Comparison of ENCODE assay signal across 13 cellular contexts in genomic region chr11:65066805-65067291, GRCh38. TPM values are rescaled to one million over a fixed set of nuclear protein-coding genes. Genes with fewer than 3 reads are reported as not detected.
A peak's percentile ranks its signal among the peaks of the same experiment; 100 is the strongest.
DNase-seq lines count a peak whose midpoint lies in the region.
"Had no signal": no experiment of that assay in that cellular context is flagged by ENCODE, and none has a peak within 500 bp of the region (broad histone marks: within the 10 kb centered on the region; RNA-seq: fewer than 3 reads in every experiment).

No MANE protein-coding gene starts in this region.

- H2BK12ac ChIP-seq in neuronal stem cell (ENCODE audit: low read length), result no peak overlapping the region

- peak; percentile 37 for DNase-seq in NCI-H1417 treated with DMSO at 0.1 percent for 48 hours (lab: John Stamatoyannopoulos, UW)
- DNase-seq in NCI-H526 treated with DMSO at 0.1 percent for 48 hours (lab: John Stamatoyannopoulos, UW), result peak; percentile 6
- DNase-seq in neuronal stem cell (ENCODE audit: low spot score), result no peak
- no peak for DNase-seq in MV-4-11 (lab: John Stamatoyannopoulos, UW)
- DNase-seq in hippocampal formation (lab: John Stamatoyannopoulos, UW), result no peak
- DNase-seq: activated CD4-positive, alpha-beta T cell treated with anti-CD3 and anti-CD28 coated beads for 1 hour; activated naive CD8-positive, alpha-beta T cell treated with anti-CD3 and anti-CD28 coated beads, Interleukin-2, amount 50 U/mL, for 24 hours; activated T-cell treated with anti-CD3 and anti-CD28 coated beads, Interleukin-2, amount 50 U/mL, for 24 hours; CD4-positive, alpha-beta T cell; KBM-7; NCI-H1694 treated with DMSO at 0.1 percent for 48 hours; pancreas; PC-3 had no signal

- H3K36me3 ChIP-seq in neuronal stem cell (replicated peaks in 1 of 2; ENCODE audit: control insufficient read depth in 2 of 2, insufficient read depth in 2 of 2, low read length in 2 of 2), result no peaks in the 10 kb centered on the region
- H3K36me3 ChIP-seq: pancreas had no signal

- no peak overlapping the region for H4K8ac ChIP-seq in neuronal stem cell (ENCODE audit: low read depth, low read length)

- peak overlapping the region; percentile 6 for H2BK15ac ChIP-seq in neuronal stem cell (ENCODE audit: low read length)

- H3K27ac ChIP-seq in neuronal stem cell (replicated peaks; ENCODE audit: low read length), result no peak overlapping the region
- H3K27ac ChIP-seq: pancreas had no signal

- no peak overlapping the region for H3K4ac ChIP-seq in neuronal stem cell (ENCODE audit: low read length)

- H3K9ac ChIP-seq in neuronal stem cell (ENCODE audit: low read depth, low read length, poor library complexity), result peak overlapping the region; percentile 80

- no peaks in the 10 kb centered on the region for H3K79me1 ChIP-seq in neuronal stem cell (ENCODE audit: low read depth, low read length)

- no CpG with 5 or more reads among the region's 4 CpGs for WGBS in neuronal stem cell (ENCODE audit: extremely low coverage in 2 of 2, insufficient read length in 2 of 2, insufficient replicate concordance in 1 of 2), 2 donors

- no peak overlapping the region for H3K23ac ChIP-seq in neuronal stem cell (ENCODE audit: low read depth, low read length, poor library complexity)

- no peaks in the 10 kb centered on the region for H3K9me3 ChIP-seq in neuronal stem cell (replicated peaks in 1 of 2; ENCODE audit: control insufficient read depth in 2 of 2, insufficient read depth in 1 of 2, low read depth in 1 of 2, low read length in 2 of 2)
- H3K9me3 ChIP-seq: pancreas had no signal

- no peaks in the 10 kb centered on the region for H3K27me3 ChIP-seq in neuronal stem cell (ENCODE audit: control insufficient read depth in 3 of 3, insufficient read depth in 3 of 3, low read depth in 1 of 3, low read length in 3 of 3)
- H3K27me3 ChIP-seq: pancreas had no signal

- no peak overlapping the region for H2AK5ac ChIP-seq in neuronal stem cell (ENCODE audit: low read depth, low read length)

- no peak overlapping the region for H2BK5ac ChIP-seq in neuronal stem cell (ENCODE audit: low read length)

- peak overlapping the region; percentile 83 for H2AFZ ChIP-seq in neuronal stem cell (ENCODE audit: low read length)

- H3K18ac ChIP-seq in neuronal stem cell (ENCODE audit: low read length), result peak overlapping the region; percentile 61

- H3K4me2 ChIP-seq in neuronal stem cell (ENCODE audit: insufficient read depth, low read length, poor library complexity, severe bottlenecking), result no peak overlapping the region

- no peak overlapping the region for H2BK120ac ChIP-seq in neuronal stem cell (ENCODE audit: low read depth, low read length)

- H3K4me3 ChIP-seq in neuronal stem cell (ENCODE audit: low read length in 2 of 2), result no peak overlapping the region
- H3K4me3 ChIP-seq: pancreas had no signal

- no peak overlapping the region for H3K14ac ChIP-seq in neuronal stem cell (ENCODE audit: low read length)

- no peak overlapping the region for H4K91ac ChIP-seq in neuronal stem cell (ENCODE audit: low read depth, low read length, poor library complexity)

- H3K4me1 ChIP-seq in neuronal stem cell (ENCODE audit: control insufficient read depth in 2 of 2, insufficient read depth in 1 of 2, low read depth in 1 of 2, low read length in 2 of 2), result peaks cover 9 to 11% of the 10 kb centered on the region in 2 donors
- H3K4me1 ChIP-seq: pancreas had no signal

RNA-seq across cellular contexts. Expression of gene NAALADL1, which starts 8.5 kb away (rescaled TPM):
- 3.3 TPM for polyA plus RNA-seq in neuronal stem cell (2013, experiment 1 of 2)
- polyA plus RNA-seq in neuronal stem cell (2013, experiment 2 of 2), result 2.6 TPM

RNA-seq across cellular contexts. Expression of gene CDCA5, which starts 17.0 kb away (rescaled TPM):
- 31.7 TPM for polyA plus RNA-seq in neuronal stem cell (2013, experiment 1 of 2)
- 31.8 TPM for polyA plus RNA-seq in neuronal stem cell (2013, experiment 2 of 2)

RNA-seq across cellular contexts. Expression of gene ZFPL1, which starts 17.2 kb away (rescaled TPM):
- 45.8 TPM for polyA plus RNA-seq in neuronal stem cell (2013, experiment 1 of 2)
- polyA plus RNA-seq in neuronal stem cell (2013, experiment 2 of 2), result 47.0 TPM

RNA-seq across cellular contexts. Expression of gene SAC3D1, which starts 25.8 kb away (rescaled TPM):
- polyA plus RNA-seq in neuronal stem cell (2013, experiment 1 of 2), result 12.7 TPM
- polyA plus RNA-seq in neuronal stem cell (2013, experiment 2 of 2), result 12.4 TPM

RNA-seq across cellular contexts. Expression of gene VPS51, which starts 29.2 kb away (rescaled TPM):
- 58.1 TPM for polyA plus RNA-seq in neuronal stem cell (2013, experiment 1 of 2)
- polyA plus RNA-seq in neuronal stem cell (2013, experiment 2 of 2), result 53.7 TPM

Comparison
In these comparisons a context has a peak if more than half of its experiments do, and no peak if none do; other contexts are left out.
1. DNase-seq: peak in NCI-H1417 treated with DMSO at 0.1 percent for 48 hours (single experiment) and NCI-H526 treated with DMSO at 0.1 percent for 48 hours (single experiment); none in neuronal stem cell (single experiment), MV-4-11 (single experiment) and hippocampal formation (0 of 2).